ENCODE assay signal across 14 cellular contexts in the genomic region with DNA sequence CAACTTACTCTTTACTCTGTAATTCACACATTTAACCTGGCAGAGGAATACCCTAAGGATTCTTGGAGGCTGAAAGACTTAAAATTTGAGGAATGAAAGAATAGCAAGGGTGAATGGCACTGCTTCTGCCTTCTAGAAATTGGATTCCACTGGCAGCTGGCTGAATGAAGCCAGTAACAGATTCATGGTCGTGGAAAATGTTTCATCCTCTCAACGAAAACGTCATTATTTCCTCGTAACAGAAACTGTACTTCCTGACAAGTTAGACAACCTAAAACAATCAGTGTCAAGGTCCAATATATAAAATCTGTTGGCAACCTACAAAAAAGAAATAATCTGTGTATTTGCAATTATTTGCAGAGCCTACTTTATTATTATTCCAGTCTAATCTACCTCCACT. TPM values are rescaled to one million over a fixed set of nuclear protein-coding genes. Genes with fewer than 3 reads are reported as not detected.
DNase-seq lines count a peak whose midpoint lies in the region; ATAC-seq and TF ChIP-seq lines count a peak whose summit lies in the region.
"Had no signal": no experiment of that assay in that cellular context is flagged by ENCODE, and none has a peak within 500 bp of the region (broad histone marks: within the 10 kb centered on the region; RNA-seq: fewer than 3 reads in every experiment).

No MANE protein-coding gene starts in this region.

- H3K27ac Mint-ChIP-seq in osteocyte (ENCODE audit: unreplicated experiment) (peak overlapping the region; percentile 78), endodermal cell (no peak overlapping the region)
- no peak overlapping the region for H3K27ac Mint-ChIP-seq in activated CD8-positive, alpha-beta T cell treated with anti-CD3 and anti-CD28 coated beads for 36 hours

- POLR2A ChIA-PET in activated CD8-positive, alpha-beta T cell treated with anti-CD3 and anti-CD28 coated beads for 36 hours (lab: Charles Lee), result no interaction called here

- H3K9me2 ChIP-seq in hepatocyte (replicated peaks; ENCODE audit: insufficient read depth), result no peaks in the 10 kb centered on the region

- H2AFZ ChIP-seq in hepatocyte, result no peak overlapping the region

- H3K79me2 ChIP-seq in hepatocyte, result peaks cover 56% of the 10 kb centered on the region

- CTCF ChIA-PET in activated CD8-positive, alpha-beta T cell treated with anti-CD3 and anti-CD28 coated beads for 36 hours (lab: Charles Lee), result no interaction called here

- 73% methylated on average over 4 of the region's 4 CpGs for WGBS in hepatocyte (ENCODE audit: low lambda C conversion rate, missing lambda C conversion rate)
- 90 to 96% methylated on average over 4 of the region's 4 CpGs for WGBS in endodermal cell (ENCODE audit: insufficient coverage in 1 of 2, insufficient read length in 1 of 2), 2 experiments
- WGBS in thyroid gland, 2 donors, result 69 to 70% methylated on average over 4 of the region's 4 CpGs

- no peak for TF ChIP-seq POLR2A in thyroid gland (IDR thresholded peaks at IDR 0.05)

- peaks cover 15% of the 10 kb centered on the region for H3K4me1 ChIP-seq in left ventricle myocardium inferior
- peaks cover 29% of the 10 kb centered on the region for H3K4me1 ChIP-seq in hepatocyte (ENCODE audit: insufficient read depth)
- H3K4me1 ChIP-seq in endodermal cell (ENCODE audit: control insufficient read depth, insufficient read depth, low read length), result peaks cover 2% of the 10 kb centered on the region
- H3K4me1 ChIP-seq in thyroid gland, result peaks cover 7 to 14% of the 10 kb centered on the region in 2 donors

- peaks cover 8% of the 10 kb centered on the region for H3K9me3 Mint-ChIP-seq in osteocyte (ENCODE audit: unreplicated experiment)
- no peaks in the 10 kb centered on the region for H3K9me3 Mint-ChIP-seq in endodermal cell
- peaks cover 5% of the 10 kb centered on the region for H3K9me3 Mint-ChIP-seq in activated CD8-positive, alpha-beta T cell treated with anti-CD3 and anti-CD28 coated beads for 36 hours

- H3K36me3 Mint-ChIP-seq in osteocyte (ENCODE audit: unreplicated experiment) (peaks cover 9% of the 10 kb centered on the region), endodermal cell (ENCODE audit: low read depth) (no peaks in the 10 kb centered on the region)
- H3K36me3 Mint-ChIP-seq in activated CD8-positive, alpha-beta T cell treated with anti-CD3 and anti-CD28 coated beads for 36 hours (ENCODE audit: low read depth), result no peaks in the 10 kb centered on the region

- no peak for TF ChIP-seq CTCF in left ventricle myocardium inferior (IDR thresholded peaks at IDR 0.05; ENCODE audit: borderline replicate concordance)
- TF ChIP-seq CTCF in hepatocyte (IDR thresholded peaks at IDR 0.05; ENCODE audit: poor library complexity), result no peak
- TF ChIP-seq CTCF in osteocyte (IDR thresholded peaks at IDR 0.05), result no peak
- TF ChIP-seq CTCF in endodermal cell (conservative IDR thresholded peaks at IDR 0.05), result no peak
- TF ChIP-seq CTCF in activated CD8-positive, alpha-beta T cell treated with anti-CD3 and anti-CD28 coated beads for 36 hours (IDR thresholded peaks at IDR 0.05), result no peak
- no peak for TF ChIP-seq CTCF in thyroid gland (IDR thresholded peaks at IDR 0.05)

- no peak overlapping the region for H3K9ac ChIP-seq in endodermal cell (ENCODE audit: extremely low read depth, low read length, poor library complexity, severe bottlenecking)

- H4K20me1 ChIP-seq in hepatocyte (ENCODE audit: insufficient read depth, poor library complexity, severe bottlenecking), result no peaks in the 10 kb centered on the region

- no peaks in the 10 kb centered on the region for H3K36me3 ChIP-seq in left ventricle myocardium inferior
- no peaks in the 10 kb centered on the region for H3K36me3 ChIP-seq in hepatocyte (replicated peaks; ENCODE audit: insufficient read depth, low read depth)
- H3K36me3 ChIP-seq in endodermal cell (ENCODE audit: control insufficient read depth, insufficient read depth, low read length), result no peaks in the 10 kb centered on the region
- no peaks in the 10 kb centered on the region for H3K36me3 ChIP-seq in thyroid gland
- H3K36me3 ChIP-seq: HAP-1 had no signal

- H3K27me3 Mint-ChIP-seq in osteocyte (ENCODE audit: unreplicated experiment) (no peaks in the 10 kb centered on the region), endodermal cell (ENCODE audit: insufficient read depth) (no peaks in the 10 kb centered on the region)
- H3K27me3 Mint-ChIP-seq in activated CD8-positive, alpha-beta T cell treated with anti-CD3 and anti-CD28 coated beads for 36 hours, result peaks cover 13% of the 10 kb centered on the region

- ATAC-seq in left cardiac atrium, result no peak
- ATAC-seq in activated CD8-positive, alpha-beta T cell treated with anti-CD3 and anti-CD28 coated beads for 36 hours, result no peak
- ATAC-seq: PC-3 had no signal

- peak overlapping the region; percentile 34 for H3K27ac ChIP-seq in left ventricle myocardium inferior (replicated peaks)
- H3K27ac ChIP-seq in hepatocyte, result peak overlapping the region; percentile 84
- no peak overlapping the region for H3K27ac ChIP-seq in endodermal cell (ENCODE audit: low read depth, low read length)
- no peak overlapping the region for H3K27ac ChIP-seq in thyroid gland

- DNase-seq in left ventricle myocardium inferior (no peak), left cardiac atrium (no peak), hepatocyte (ENCODE audit: low spot score) (no peak), osteocyte (ENCODE audit: extremely low spot score, unreplicated experiment) (no peak), endodermal cell (no peak), activated gamma-delta T cell treated with Interleukin-2 at 50 U/mL for 16 hours (no peak), thyroid gland (no peak)
- DNase-seq in activated CD8-positive, alpha-beta T cell treated with anti-CD3 and anti-CD28 coated beads for 36 hours, result no peak
- DNase-seq: C1 segment of cervical spinal cord, NCI-H1436 treated with DMSO at 0.1 percent for 48 hours, NCI-H748 treated with DMSO at 0.1 percent for 48 hours, PC-3 had no signal

- no peak overlapping the region for H3K4me2 ChIP-seq in hepatocyte

- H3K27me3 ChIP-seq in left ventricle myocardium inferior (ENCODE audit: low read depth), result peaks cover 41% of the 10 kb centered on the region
- no peaks in the 10 kb centered on the region for H3K27me3 ChIP-seq in hepatocyte
- H3K27me3 ChIP-seq in endodermal cell (ENCODE audit: control insufficient read depth, insufficient read depth, low read length, poor library complexity, severe bottlenecking), result no peaks in the 10 kb centered on the region
- peaks cover 6% of the 10 kb centered on the region for H3K27me3 ChIP-seq in thyroid gland

- intact Hi-C loops in left ventricle myocardium inferior (cut with micrococcal nuclease) (no loop called here), left cardiac atrium (cut with DNase I) (no loop called here), thyroid gland (cut with DNase I) (loop anchor here (10.0 kb wide), 1 partner anchor 96 kb away; no protein-coding TSS in a partner anchor)
- intact Hi-C loops in activated CD8-positive, alpha-beta T cell treated with anti-CD3 and anti-CD28 coated beads for 36 hours (cut with micrococcal nuclease), result no loop called here

- H3K4me3 Mint-ChIP-seq in osteocyte (ENCODE audit: unreplicated experiment) (no peak overlapping the region), endodermal cell (no peak overlapping the region)
- no peak overlapping the region for H3K4me3 Mint-ChIP-seq in activated CD8-positive, alpha-beta T cell treated with anti-CD3 and anti-CD28 coated beads for 36 hours

- H3K4me3 ChIP-seq in left ventricle myocardium inferior (no peak overlapping the region), hepatocyte (no peak overlapping the region), endodermal cell (ENCODE audit: low read length) (no peak overlapping the region), thyroid gland (replicated peaks in 1 of 3) (no peak overlapping the region)
- H3K4me3 ChIP-seq: HAP-1 had no signal

- H3K4me1 Mint-ChIP-seq in osteocyte (ENCODE audit: unreplicated experiment) (peaks cover 81% of the 10 kb centered on the region), endodermal cell (peaks cover 23% of the 10 kb centered on the region)
- no peaks in the 10 kb centered on the region for H3K4me1 Mint-ChIP-seq in activated CD8-positive, alpha-beta T cell treated with anti-CD3 and anti-CD28 coated beads for 36 hours (ENCODE audit: low read depth)

- H3K9me3 ChIP-seq in left ventricle myocardium inferior (replicated peaks) (no peaks in the 10 kb centered on the region), hepatocyte (ENCODE audit: low read depth) (no peaks in the 10 kb centered on the region), endodermal cell (ENCODE audit: control insufficient read depth, low read length) (no peaks in the 10 kb centered on the region), thyroid gland (no peaks in the 10 kb centered on the region)
- H3K9me3 ChIP-seq: HAP-1 had no signal

RNA-seq across cellular contexts. Expression of gene BNC2, which starts 39.7 kb away (rescaled TPM):
- total RNA-seq in left ventricle myocardium inferior (3.5 TPM), left cardiac atrium (10 to 100 TPM; 55.1 to 100.0 TPM), hepatocyte (16.5 and 20.7 TPM in 2 replicates), osteocyte (66.2 and 66.5 TPM in 2 replicates), endodermal cell (10 to 100 TPM in 1 of 2 donors, 1 to 10 TPM in 1; 3.0 to 10.5 TPM), thyroid gland (10 to 100 TPM in 2 of 4 donors, 1 to 10 TPM in 2; 3.8 to 14.9 (median 8.2) TPM)
- 19.3 and 25.3 TPM in 2 replicates for polyA plus RNA-seq in hepatocyte
- 8.1 TPM for polyA plus RNA-seq in endodermal cell (2013, experiment 1 of 2)
- polyA plus RNA-seq in endodermal cell (2013, experiment 2 of 2), result 8.7 TPM
- not detected for total RNA-seq in activated CD8-positive, alpha-beta T cell treated with anti-CD3 and anti-CD28 coated beads for 36 hours
- total RNA-seq: HT-29 had no signal

Comparison
In these comparisons a context has a peak if more than half of its experiments do, and no peak if none do; other contexts are left out.
1. H3K27ac ChIP-seq: peak in left ventricle myocardium inferior (single experiment) and hepatocyte (single experiment); none in endodermal cell (single experiment) and thyroid gland (0 of 3).